In genomic region chr2:3483227-3483985, GRCh38 we compare ENCODE assay signal across 10 cellular contexts. TPM values are rescaled to one million over a fixed set of nuclear protein-coding genes. Genes with fewer than 3 reads are reported as not detected.
DNase-seq lines count a peak whose midpoint lies in the region; ATAC-seq, FAIRE-seq and TF ChIP-seq lines count a peak whose summit lies in the region.
"Had no signal": no experiment of that assay in that cellular context is flagged by ENCODE, and none has a peak within 500 bp of the region (broad histone marks: within the 10 kb centered on the region; RNA-seq: fewer than 3 reads in every experiment).

No MANE protein-coding gene starts in this region.

- H3K27me3 ChIP-seq in AG04450 (ENCODE audit: control insufficient read depth, insufficient read depth, low read length) (no peaks in the 10 kb centered on the region), endodermal cell (ENCODE audit: control insufficient read depth, insufficient read depth, low read length, poor library complexity, severe bottlenecking) (no peaks in the 10 kb centered on the region), lung (ENCODE audit: control insufficient read depth, insufficient read depth) (no peaks in the 10 kb centered on the region)

- POLR2A ChIA-PET in AG04450 (lab: Yijun Ruan, JAX), result interaction anchor here (1.5 kb wide), 1 partner anchor 10 kb away, joined by 4 read pairs; no protein-coding TSS in a partner anchor

- H3K36me3 ChIP-seq in endodermal cell (ENCODE audit: control insufficient read depth, insufficient read depth, low read length), result no peaks in the 10 kb centered on the region
- H3K36me3 ChIP-seq in lung (ENCODE audit: control insufficient read depth in 2 of 2, insufficient read depth in 2 of 2, low read length in 2 of 2), result peaks cover 0 to 31% of the 10 kb centered on the region in 2 donors

- H3K27ac Mint-ChIP-seq in endodermal cell, result no peak overlapping the region
- H3K27ac Mint-ChIP-seq: activated CD4-positive, alpha-beta T cell treated with anti-CD3 and anti-CD28 coated beads, Interleukin-2, amount 10 ng/mL, durations not matched to agents 24 days and 14 days had no signal

- TF ChIP-seq POLR2A in H54 (IDR thresholded peaks at IDR 0.05; ENCODE audit: low read depth, low read length), result no peak

- ATAC-seq in HG02938 (IDR thresholded peaks at IDR 0.05; ENCODE audit: unreplicated experiment), result peak; percentile 61
- ATAC-seq in lung (ENCODE audit: insufficient read depth, low FRiP score), result peak; percentile 93

- DNase-seq in AG04450 (ENCODE audit: low read depth, low spot score) (peak; percentile 89), endodermal cell (peak; percentile 93), lung (ENCODE audit: low spot score) (peak; percentile 85), GDM1 (lab: John Stamatoyannopoulos, UW) (no peak), kidney tubule cell (ENCODE audit: low spot score) (no peak), GM19239 (ENCODE audit: insufficient read length, low spot score) (no peak), H54 (ENCODE audit: insufficient read length, low spot score) (no peak)
- DNase-seq: activated CD4-positive, alpha-beta T cell treated with anti-CD3 and anti-CD28 coated beads, Interleukin-2, amount 10 ng/mL, durations not matched to agents 24 days and 14 days had no signal

- H3K27ac ChIP-seq in AG04450 (ENCODE audit: low read depth, low read length) (no peak overlapping the region), endodermal cell (ENCODE audit: low read depth, low read length) (no peak overlapping the region), lung (ENCODE audit: low read depth in 1 of 2, low read length in 1 of 2) (no peak overlapping the region)

- H3K9me3 ChIP-seq in AG04450 (ENCODE audit: control insufficient read depth, insufficient read depth, low read length) (peaks cover 24% of the 10 kb centered on the region; the same call in 1 of the 2 replicates), endodermal cell (ENCODE audit: control insufficient read depth, low read length) (no peaks in the 10 kb centered on the region), lung (ENCODE audit: control insufficient read depth in 2 of 2, insufficient read depth in 1 of 2, low read length in 1 of 2) (no peaks in the 10 kb centered on the region)

- H3K4me3 ChIP-seq in AG04450 (ENCODE audit: low read depth, low read length), result no peak overlapping the region
- no peak overlapping the region for H3K4me3 ChIP-seq in endodermal cell (ENCODE audit: low read length)
- H3K4me3 ChIP-seq in lung, result no peak overlapping the region

- H3K9ac ChIP-seq in endodermal cell (ENCODE audit: extremely low read depth, low read length, poor library complexity, severe bottlenecking), result no peak overlapping the region

- FAIRE-seq in GM19239 (lab: Jason Lieb, UNC), result no peak
- FAIRE-seq in H54 (lab: Jason Lieb, UNC), result no peak

- peaks cover 32% of the 10 kb centered on the region for H3K36me3 Mint-ChIP-seq in endodermal cell (ENCODE audit: low read depth)

- CTCF ChIA-PET in AG04450 (lab: Charles Lee), result no interaction called here

- H3K27me3 Mint-ChIP-seq in endodermal cell (ENCODE audit: insufficient read depth), result no peaks in the 10 kb centered on the region
- H3K27me3 Mint-ChIP-seq: activated CD4-positive, alpha-beta T cell treated with anti-CD3 and anti-CD28 coated beads, Interleukin-2, amount 10 ng/mL, durations not matched to agents 24 days and 14 days; CD8-positive, alpha-beta memory T cell had no signal

- H3K4me1 ChIP-seq in endodermal cell (ENCODE audit: control insufficient read depth, insufficient read depth, low read length) (no peaks in the 10 kb centered on the region), lung (ENCODE audit: control insufficient read depth in 2 of 2, insufficient read depth in 2 of 2, low read length in 2 of 2) (peaks cover 0 to 3% of the 10 kb centered on the region in 2 donors)

- TF ChIP-seq CTCF in AG04450 (IDR thresholded peaks at IDR 0.05; ENCODE audit: low read depth, low read length) (no peak), endodermal cell (conservative IDR thresholded peaks at IDR 0.05) (no peak), lung (IDR thresholded peaks at IDR 0.05; ENCODE audit: control extremely low read depth, extremely low read depth) (no peak)

- H3K4me1 Mint-ChIP-seq in endodermal cell, result no peaks in the 10 kb centered on the region

- 86 to 92% methylated on average over 27 to 30 of the region's 30 CpGs for WGBS in endodermal cell (ENCODE audit: insufficient coverage in 1 of 2, insufficient read length in 1 of 2), 2 experiments
- 65 to 79% methylated on average over 30 of the region's 30 CpGs for WGBS in lung, 2 donors

- no peak overlapping the region for H3K4me3 Mint-ChIP-seq in endodermal cell
- H3K4me3 Mint-ChIP-seq: activated CD4-positive, alpha-beta T cell treated with anti-CD3 and anti-CD28 coated beads, Interleukin-2, amount 10 ng/mL, durations not matched to agents 24 days and 14 days; CD8-positive, alpha-beta memory T cell had no signal

- peaks cover 11% of the 10 kb centered on the region for H3K9me3 Mint-ChIP-seq in endodermal cell
- H3K9me3 Mint-ChIP-seq: activated CD4-positive, alpha-beta T cell treated with anti-CD3 and anti-CD28 coated beads, Interleukin-2, amount 10 ng/mL, durations not matched to agents 24 days and 14 days; CD8-positive, alpha-beta memory T cell had no signal

RNA-seq across cellular contexts. Expression of gene ADI1, which starts 35.9 kb away (rescaled TPM):
- polyA plus RNA-seq in AG04450 (2011; rRNA removed) (66.3 and 71.4 TPM in 2 replicates), lung (10 to 100 TPM; 46.8 to 59.3 TPM)
- polyA minus RNA-seq in AG04450 (2011; rRNA and poly(A)+ RNA removed), result 27.2 and 28.8 TPM in 2 replicates
- total RNA-seq in endodermal cell (10 to 100 TPM; 27.1 to 40.1 TPM), lung (10 to 100 TPM; 52.5 to 65.2 TPM)
- 25.3 TPM for polyA plus RNA-seq in endodermal cell (2013, experiment 1 of 2)
- 23.9 TPM for polyA plus RNA-seq in endodermal cell (2013, experiment 2 of 2)

Comparison
In these comparisons a context has a peak if more than half of its experiments do, and no peak if none do; other contexts are left out.
1. DNase-seq: peak in AG04450 (single experiment), endodermal cell (single experiment) and lung (single experiment); none in GDM1 (single experiment), kidney tubule cell (single experiment), GM19239 (single experiment) and H54 (single experiment).